12 cellular contexts compared by ENCODE assay signal in the genomic region with DNA sequence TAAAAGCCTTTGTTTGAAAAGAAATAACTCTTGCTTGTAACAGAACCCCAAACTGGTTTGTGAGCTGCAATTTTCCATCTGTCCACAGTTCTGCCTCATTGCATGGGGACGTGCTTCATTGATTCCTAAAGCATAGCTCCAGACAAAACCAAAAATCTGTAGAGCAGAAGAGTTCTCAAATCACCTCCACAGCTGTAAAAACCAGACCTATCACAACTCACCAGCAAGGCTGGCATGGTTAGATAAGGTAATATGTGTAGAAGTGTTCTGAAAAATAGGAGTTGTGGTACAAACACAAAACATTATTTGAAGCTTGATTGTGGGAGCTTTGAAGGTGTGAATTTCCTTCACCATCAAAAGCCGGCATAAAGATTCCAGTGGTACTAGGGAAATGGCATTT. TPM values are rescaled to one million over a fixed set of nuclear protein-coding genes. Genes with fewer than 3 reads are reported as not detected.
A peak's percentile ranks its signal among the peaks of the same experiment; 100 is the strongest.
DNase-seq lines count a peak whose midpoint lies in the region; ATAC-seq, FAIRE-seq and TF ChIP-seq lines count a peak whose summit lies in the region.
"Had no signal": no experiment of that assay in that cellular context is flagged by ENCODE, and none has a peak within 500 bp of the region (broad histone marks: within the 10 kb centered on the region; RNA-seq: fewer than 3 reads in every experiment).

No MANE protein-coding gene starts in this region.

- TF ChIP-seq POLR2A in GM12892 (IDR thresholded peaks at IDR 0.05; ENCODE audit: low read depth, low read length) (no peak), erythroblast (IDR thresholded peaks at IDR 0.05; ENCODE audit: low read length) (no peak)

- no peak for TF ChIP-seq CTCF in type B pancreatic cell (conservative IDR thresholded peaks at IDR 0.05)

- H3K9me3 Mint-ChIP-seq in type B pancreatic cell = no peaks in the 10 kb centered on the region

- no peaks in the 10 kb centered on the region for H3K36me3 Mint-ChIP-seq in type B pancreatic cell
- H3K36me3 Mint-ChIP-seq: CD8-positive, alpha-beta memory T cell had no signal

- DNase-seq in DMS 273 (lab: John Stamatoyannopoulos, UW; ENCODE audit: unreplicated experiment) (peak; percentile 1), DMS 273 treated with DMSO at 0.1 percent for 48 hours (lab: John Stamatoyannopoulos, UW) (no peak), GM12892 (ENCODE audit: insufficient read length) (no peak), NCI-H69 (lab: John Stamatoyannopoulos, UW) (peak; percentile 84), erythroblast (lab: John Stamatoyannopoulos, UW) (peak; percentile 3 to 29), type B pancreatic cell (ENCODE audit: extremely low spot score, unreplicated experiment) (no peak), medulla oblongata (ENCODE audit: extremely low spot score) (no peak)
- DNase-seq: Calu3; CD8-positive, alpha-beta memory T cell; DMS153; H7 had no signal

- no peak overlapping the region for H3K4me3 Mint-ChIP-seq in type B pancreatic cell
- H3K4me3 Mint-ChIP-seq: CD8-positive, alpha-beta memory T cell had no signal

- no peak overlapping the region for H3K27ac Mint-ChIP-seq in type B pancreatic cell
- H3K27ac Mint-ChIP-seq: CD8-positive, alpha-beta memory T cell had no signal

- ATAC-seq in GM18858 (IDR thresholded peaks at IDR 0.05; ENCODE audit: unreplicated experiment) = no peak

- H3K4me1 Mint-ChIP-seq in type B pancreatic cell (ENCODE audit: unreplicated experiment) = peaks cover 6% of the 10 kb centered on the region
- H3K4me1 Mint-ChIP-seq: CD8-positive, alpha-beta memory T cell had no signal

- FAIRE-seq in GM12892 (lab: Jason Lieb, UNC) = peak; percentile 51

- H3K27me3 Mint-ChIP-seq in type B pancreatic cell = peaks cover 6% of the 10 kb centered on the region

RNA-seq across cellular contexts. Expression of a gene that starts 12.5 kb away (rescaled TPM):
- 19.9 TPM for polyA plus RNA-seq in GM12892 (2012; ENCODE audit: missing spikeins)
- total RNA-seq in type B pancreatic cell (ENCODE audit: low replicate concordance) = 16.4 and 20.8 TPM in 2 replicates

RNA-seq across cellular contexts. Expression of a gene that starts 47.7 kb away (rescaled TPM):
- not detected for polyA plus RNA-seq in GM12892 (2012; ENCODE audit: missing spikeins)
- 0.79 and 6.0 TPM in 2 replicates for total RNA-seq in type B pancreatic cell (ENCODE audit: low replicate concordance)
- total RNA-seq: Calu3; CD8-positive, alpha-beta memory T cell had no signal
- polyA plus RNA-seq: CD8-positive, alpha-beta memory T cell had no signal

Comparison
In these comparisons a context has a peak if more than half of its experiments do, and no peak if none do; other contexts are left out.
1. DNase-seq: peak in DMS 273 (single experiment), NCI-H69 (single experiment) and erythroblast (2 of 2); none in DMS 273 treated with DMSO at 0.1 percent for 48 hours (single experiment), GM12892 (single experiment), type B pancreatic cell (single experiment) and medulla oblongata (single experiment).